21 cellular contexts compared by ENCODE assay signal in the genomic region with DNA sequence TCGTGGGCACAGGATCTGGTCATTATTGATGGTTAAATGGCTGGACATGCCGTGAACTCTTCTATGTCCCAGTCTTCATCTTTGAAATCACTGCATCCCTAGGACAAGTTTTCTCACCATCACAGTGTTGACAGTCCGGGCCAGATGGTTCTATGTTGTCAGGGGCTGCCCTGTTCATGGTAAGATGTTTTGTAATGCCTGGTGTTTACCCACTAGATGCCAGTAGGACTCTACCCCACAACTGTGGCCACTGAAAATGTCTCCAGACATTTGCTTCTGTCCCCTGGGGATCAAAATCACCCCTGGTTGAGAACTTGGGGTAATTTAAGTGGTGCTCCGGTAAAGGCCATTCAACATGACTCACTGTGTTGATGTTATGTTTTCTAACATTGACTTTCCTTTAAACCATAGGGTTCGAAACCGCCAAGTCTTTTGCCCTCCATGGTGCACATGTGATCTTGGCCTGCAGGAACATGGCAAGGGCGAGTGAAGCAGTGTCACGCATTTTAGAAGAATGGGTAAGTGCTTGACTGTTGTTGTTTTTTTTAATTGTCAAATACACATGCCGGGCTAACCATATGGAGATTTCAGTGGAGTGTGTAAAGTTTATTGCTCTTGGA.
DNase-seq lines count a peak whose midpoint lies in the region; ATAC-seq, FAIRE-seq and TF ChIP-seq lines count a peak whose summit lies in the region.
"Had no signal": no experiment of that assay in that cellular context is flagged by ENCODE, and none has a peak within 500 bp of the region (broad histone marks: within the 10 kb centered on the region; RNA-seq: fewer than 3 reads in every experiment).

No MANE protein-coding gene starts in this region.

- intact Hi-C loops in HepG2 (cut with micrococcal nuclease; ENCODE audit: unreplicated experiment) (no loop called here), right lobe of liver (cut with DNase I) (no loop called here), psoas muscle (cut with DNase I) (no loop called here), upper lobe of right lung (cut with DNase I) (no loop called here)

- no TSS peak for BruUV-seq in HepG2 (replicated peaks; lab: Mats Ljungman, UMichigan)

- H3K4me1 ChIP-seq in HepG2 (ENCODE audit: insufficient read depth, low read length) (peaks cover 6% of the 10 kb centered on the region), right lobe of liver (no peaks in the 10 kb centered on the region), foreskin keratinocyte (no peaks in the 10 kb centered on the region), psoas muscle (no peaks in the 10 kb centered on the region), upper lobe of right lung (no peaks in the 10 kb centered on the region)
- H3K4me1 ChIP-seq: BE2C had no signal

- H3K4me2 ChIP-seq in HepG2 (ENCODE audit: low read depth, low read length) = no peak overlapping the region
- H3K4me2 ChIP-seq: PC-9, SK-N-SH had no signal

- no peaks in the 10 kb centered on the region for H3K9me3 ChIP-seq in HepG2 (ENCODE audit: low read length)
- no peaks in the 10 kb centered on the region for H3K9me3 ChIP-seq in right lobe of liver
- peaks cover 6% of the 10 kb centered on the region for H3K9me3 ChIP-seq in psoas muscle
- H3K9me3 ChIP-seq in upper lobe of right lung = no peaks in the 10 kb centered on the region
- H3K9me3 ChIP-seq: BE2C had no signal

- H2AFZ ChIP-seq in HepG2 (ENCODE audit: low read length) = no peak overlapping the region
- H2AFZ ChIP-seq: GM23248, PC-9 had no signal

- DNase-seq in HepG2 (ENCODE audit: low spot score) (no peak), right lobe of liver (no peak), brain pericyte (ENCODE audit: low read depth, low spot score) (peak; percentile 88), foreskin keratinocyte (no peak), psoas muscle (no peak), upper lobe of right lung (no peak), SIG-M5 (lab: John Stamatoyannopoulos, UW) (no peak)
- DNase-seq: BE2C, DMS79 treated with DMSO at 0.1 percent for 48 hours, GM23248, HCEC 1CT, NCI-H1417, NCI-H187, NCI-H446, NCI-H748 treated with DMSO at 0.1 percent for 48 hours, PC-9, SHP77 treated with DMSO at 0.1 percent for 48 hours, SK-N-SH had no signal

- TF ChIP-seq RAD21 in HepG2 (CRISPR knock-in tag; IDR thresholded peaks at IDR 0.05) = no peak

- H3K9ac ChIP-seq in HepG2 (ENCODE audit: insufficient read depth, low read depth, low read length) = no peak overlapping the region
- H3K9ac ChIP-seq: GM23248, SK-N-SH had no signal

- TF ChIP-seq POLR2A in HepG2 (IDR thresholded peaks at IDR 0.05; ENCODE audit: insufficient read depth in 1 of 2, low read depth in 2 of 2, low read length in 2 of 2) = no peak
- TF ChIP-seq POLR2A in right lobe of liver (IDR thresholded peaks at IDR 0.05) = no peak

- H3K4me3 ChIP-seq in HepG2 (replicated peaks in 1 of 3; ENCODE audit: insufficient read depth in 1 of 3, low read depth in 2 of 3, low read length in 3 of 3) = no peak overlapping the region
- H3K4me3 ChIP-seq in right lobe of liver = no peak overlapping the region
- no peak overlapping the region for H3K4me3 ChIP-seq in psoas muscle
- H3K4me3 ChIP-seq in upper lobe of right lung = no peak overlapping the region
- H3K4me3 ChIP-seq: GM12878, GM23248, PC-9 had no signal

- POLR2A ChIA-PET in HepG2 (lab: Yijun Ruan, JAX) = no interaction called here

- H3K27me3 ChIP-seq in HepG2 (ENCODE audit: control insufficient read depth in 1 of 2, insufficient read depth in 2 of 2, low read length in 2 of 2) (no peaks in the 10 kb centered on the region), right lobe of liver (no peaks in the 10 kb centered on the region), foreskin keratinocyte (no peaks in the 10 kb centered on the region), psoas muscle (ENCODE audit: insufficient read depth in 3 of 3, low read length in 2 of 3) (no peaks in the 10 kb centered on the region), upper lobe of right lung (no peaks in the 10 kb centered on the region)
- H3K27me3 ChIP-seq: BE2C had no signal

- no peaks in the 10 kb centered on the region for H3K79me2 ChIP-seq in HepG2 (ENCODE audit: insufficient read depth, low read length)

- H4K20me1 ChIP-seq in HepG2 (ENCODE audit: insufficient read depth, low read length) = no peaks in the 10 kb centered on the region

- in situ Hi-C loops in HepG2 (cut with HindIII; ENCODE audit: extremely low pct_ligation_motif_present, low pct_unique_long_range_greater_than_20kb) = no loop called here

- TF ChIP-seq EP300 in HepG2 (IDR thresholded peaks at IDR 0.05; ENCODE audit: low read depth in 2 of 2, low read length in 2 of 2) = no peak
- TF ChIP-seq EP300 in HepG2 (CRISPR knock-in tag; IDR thresholded peaks at IDR 0.05; ENCODE audit: borderline replicate concordance) = no peak

- H3K36me3 ChIP-seq in HepG2 (replicated peaks in 1 of 2; ENCODE audit: control insufficient read depth in 1 of 2, insufficient read depth in 2 of 2, low read length in 2 of 2) (no peaks in the 10 kb centered on the region), right lobe of liver (no peaks in the 10 kb centered on the region), psoas muscle (ENCODE audit: insufficient read depth in 1 of 2, low read depth in 1 of 2) (no peaks in the 10 kb centered on the region), upper lobe of right lung (no peaks in the 10 kb centered on the region)
- H3K36me3 ChIP-seq: BE2C had no signal

- no peak for FAIRE-seq in HepG2 (lab: Jason Lieb, UNC)
- FAIRE-seq: A204.1, GM12878 had no signal

- WGBS in HepG2 (ENCODE audit: low lambda C conversion rate) = 82% methylated on average over 9 of the region's 9 CpGs
- 99% methylated on average over 9 of the region's 9 CpGs for WGBS in right lobe of liver (ENCODE audit: insufficient coverage, low coverage, low lambda C conversion rate, missing lambda C conversion rate)
- WGBS in psoas muscle, 3 donors = 82 to 95% (median 83%) methylated on average over 9 of the region's 9 CpGs

- H3K27ac ChIP-seq in HepG2 (ENCODE audit: extremely low read length, insufficient read depth, low read length) (no peak overlapping the region), right lobe of liver (no peak overlapping the region), foreskin keratinocyte (no peak overlapping the region), psoas muscle (no peak overlapping the region), upper lobe of right lung (no peak overlapping the region)
- H3K27ac ChIP-seq: GM23248, PC-9, RWPE1 had no signal

- peak; percentile 25; the same call in 1 of the 2 replicates for TF ChIP-seq CTCF in HepG2 (CRISPR knock-in tag; IDR thresholded peaks at IDR 0.05)
- TF ChIP-seq CTCF in right lobe of liver (IDR thresholded peaks at IDR 0.05) = no peak
- peak; percentile 26 for TF ChIP-seq CTCF in foreskin keratinocyte (conservative IDR thresholded peaks at IDR 0.05)
- no peak for TF ChIP-seq CTCF in psoas muscle (IDR thresholded peaks at IDR 0.05)
- no peak for TF ChIP-seq CTCF in upper lobe of right lung (IDR thresholded peaks at IDR 0.05)

- CTCF ChIA-PET in HepG2 (lab: Yijun Ruan, JAX; ENCODE audit: low intra/inter-chr PET ratio, low total read pairs) = interaction anchor here (1.2 kb wide), 1 partner anchor 274 kb away, joined by 4 read pairs; no protein-coding TSS in a partner anchor

- ATAC-seq in HepG2 (no peak), right lobe of liver (no peak), foreskin keratinocyte (no peak), psoas muscle (no peak), upper lobe of right lung (no peak)
- ATAC-seq: GM12878 had no signal

TF ChIP-seq in HepG2, 621 proteins besides CTCF, POLR2A, EP300 and RAD21 (continues in another document):
- TF ChIP-seq MED1 (CRISPR knock-in tag; IDR thresholded peaks at IDR 0.05) (no peak), ZNF703 (CRISPR knock-in tag; IDR thresholded peaks at IDR 0.05; ENCODE audit: borderline replicate concordance) (no peak), ZNF644 (CRISPR knock-in tag; IDR thresholded peaks at IDR 0.05; ENCODE audit: low read depth) (no peak), RNF2 (conservative IDR thresholded peaks at IDR 0.05; ENCODE audit: low read depth) (no peak)
- TF ChIP-seq, protein P1, sequence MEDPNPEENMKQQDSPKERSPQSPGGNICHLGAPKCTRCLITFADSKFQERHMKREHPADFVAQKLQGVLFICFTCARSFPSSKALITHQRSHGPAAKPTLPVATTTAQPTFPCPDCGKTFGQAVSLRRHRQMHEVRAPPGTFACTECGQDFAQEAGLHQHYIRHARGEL (CRISPR knock-in tag; IDR thresholded peaks at IDR 0.05) = no peak
- TF ChIP-seq, protein P2, sequence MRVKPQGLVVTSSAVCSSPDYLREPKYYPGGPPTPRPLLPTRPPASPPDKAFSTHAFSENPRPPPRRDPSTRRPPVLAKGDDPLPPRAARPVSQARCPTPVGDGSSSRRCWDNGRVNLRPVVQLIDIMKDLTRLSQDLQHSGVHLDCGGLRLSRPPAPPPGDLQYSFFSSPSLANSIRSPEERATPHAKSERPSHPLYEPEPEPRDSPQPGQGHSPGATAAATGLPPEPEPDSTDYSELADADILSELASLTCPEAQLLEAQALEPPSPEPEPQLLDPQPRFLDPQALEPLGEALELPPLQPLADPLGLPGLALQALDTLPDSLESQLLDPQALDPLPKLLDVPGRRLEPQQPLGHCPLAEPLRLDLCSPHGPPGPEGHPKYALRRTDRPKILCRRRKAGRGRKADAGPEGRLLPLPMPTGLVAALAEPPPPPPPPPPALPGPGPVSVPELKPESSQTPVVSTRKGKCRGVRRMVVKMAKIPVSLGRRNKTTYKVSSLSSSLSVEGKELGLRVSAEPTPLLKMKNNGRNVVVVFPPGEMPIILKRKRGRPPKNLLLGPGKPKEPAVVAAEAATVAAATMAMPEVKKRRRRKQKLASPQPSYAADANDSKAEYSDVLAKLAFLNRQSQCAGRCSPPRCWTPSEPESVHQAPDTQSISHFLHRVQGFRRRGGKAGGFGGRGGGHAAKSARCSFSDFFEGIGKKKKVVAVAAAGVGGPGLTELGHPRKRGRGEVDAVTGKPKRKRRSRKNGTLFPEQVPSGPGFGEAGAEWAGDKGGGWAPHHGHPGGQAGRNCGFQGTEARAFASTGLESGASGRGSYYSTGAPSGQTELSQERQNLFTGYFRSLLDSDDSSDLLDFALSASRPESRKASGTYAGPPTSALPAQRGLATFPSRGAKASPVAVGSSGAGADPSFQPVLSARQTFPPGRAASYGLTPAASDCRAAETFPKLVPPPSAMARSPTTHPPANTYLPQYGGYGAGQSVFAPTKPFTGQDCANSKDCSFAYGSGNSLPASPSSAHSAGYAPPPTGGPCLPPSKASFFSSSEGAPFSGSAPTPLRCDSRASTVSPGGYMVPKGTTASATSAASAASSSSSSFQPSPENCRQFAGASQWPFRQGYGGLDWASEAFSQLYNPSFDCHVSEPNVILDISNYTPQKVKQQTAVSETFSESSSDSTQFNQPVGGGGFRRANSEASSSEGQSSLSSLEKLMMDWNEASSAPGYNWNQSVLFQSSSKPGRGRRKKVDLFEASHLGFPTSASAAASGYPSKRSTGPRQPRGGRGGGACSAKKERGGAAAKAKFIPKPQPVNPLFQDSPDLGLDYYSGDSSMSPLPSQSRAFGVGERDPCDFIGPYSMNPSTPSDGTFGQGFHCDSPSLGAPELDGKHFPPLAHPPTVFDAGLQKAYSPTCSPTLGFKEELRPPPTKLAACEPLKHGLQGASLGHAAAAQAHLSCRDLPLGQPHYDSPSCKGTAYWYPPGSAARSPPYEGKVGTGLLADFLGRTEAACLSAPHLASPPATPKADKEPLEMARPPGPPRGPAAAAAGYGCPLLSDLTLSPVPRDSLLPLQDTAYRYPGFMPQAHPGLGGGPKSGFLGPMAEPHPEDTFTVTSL (CRISPR knock-in tag; IDR thresholded peaks at IDR 0.05; ENCODE audit: borderline replicate concordance) = no peak

Comparison
In these comparisons a context has a peak if more than half of its experiments do, and no peak if none do; other contexts are left out.
1. CTCF ChIP-seq: peak in HepG2 (single experiment) and foreskin keratinocyte (single experiment); none in right lobe of liver (0 of 4), psoas muscle (single experiment) and upper lobe of right lung (single experiment).